ENCODE assay signal across 21 cellular contexts in the genomic region with DNA sequence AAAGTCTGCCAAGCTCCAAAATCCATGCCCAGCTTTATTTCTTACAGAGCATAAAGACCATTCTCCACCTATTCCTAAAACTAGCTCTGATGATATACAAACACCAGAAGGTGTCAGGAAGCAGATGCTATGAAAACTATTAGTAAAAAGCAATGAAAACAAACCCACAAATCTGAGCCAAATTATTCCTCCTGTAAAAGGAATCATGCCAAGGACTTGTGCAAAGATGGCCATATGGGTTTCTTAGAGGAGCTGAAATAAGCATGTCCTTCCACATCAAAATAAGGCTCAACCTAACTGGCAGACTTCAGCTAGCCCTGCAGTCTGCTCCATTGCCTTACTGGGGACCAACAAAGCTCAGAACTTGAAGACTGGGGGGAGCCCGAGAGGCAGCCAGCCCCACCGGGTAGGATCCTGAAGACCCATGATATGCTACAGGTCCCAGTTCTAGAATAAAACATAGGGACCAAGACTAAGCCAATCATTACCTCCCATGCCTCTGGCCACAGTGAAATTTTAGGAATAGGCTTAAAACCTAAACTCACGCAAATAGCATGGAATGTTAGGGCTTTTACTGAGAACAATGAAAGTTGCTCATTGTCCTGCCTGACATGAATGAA. TPM values are rescaled to one million over a fixed set of nuclear protein-coding genes. Genes with fewer than 3 reads are reported as not detected.
A peak's percentile ranks its signal among the peaks of the same experiment; 100 is the strongest.
DNase-seq lines count a peak whose midpoint lies in the region; ATAC-seq and TF ChIP-seq lines count a peak whose summit lies in the region.
"Had no signal": no experiment of that assay in that cellular context is flagged by ENCODE, and none has a peak within 500 bp of the region (broad histone marks: within the 10 kb centered on the region; RNA-seq: fewer than 3 reads in every experiment).

No MANE protein-coding gene starts in this region.

- no peak overlapping the region for H3K9ac ChIP-seq in Karpas-422 (ENCODE audit: low read length)

- H3K9me3 Mint-ChIP-seq in nephron progenitor cell = peaks cover 9% of the 10 kb centered on the region

- no peaks in the 10 kb centered on the region for H3K9me2 ChIP-seq in Karpas-422 (replicated peaks; ENCODE audit: insufficient read depth, low read length)

- no peak overlapping the region for H3K4me3 ChIP-seq in Karpas-422 (ENCODE audit: low read length)
- H3K4me3 ChIP-seq: MG63 had no signal

- POLR2A ChIA-PET in RWPE1 (lab: Yijun Ruan, JAX; ENCODE audit: low non-redundant PET) = no interaction called here

- H3K4me1 ChIP-seq in Karpas-422 (ENCODE audit: low read length) = no peaks in the 10 kb centered on the region

- H3K79me2 ChIP-seq in Karpas-422 (ENCODE audit: low read length) = no peaks in the 10 kb centered on the region

- TF ChIP-seq CTCF in nephron progenitor cell (IDR thresholded peaks at IDR 0.05) (no peak), RWPE1 (conservative IDR thresholded peaks at IDR 0.05; ENCODE audit: low read depth) (no peak)

- no peak overlapping the region for H3K27ac ChIP-seq in Karpas-422 (ENCODE audit: low read length)
- H3K27ac ChIP-seq in RWPE1 = no peak overlapping the region
- H3K27ac ChIP-seq: C4-2B had no signal

- peak; percentile 88 for DNase-seq in DMS 273 (lab: John Stamatoyannopoulos, UW; ENCODE audit: unreplicated experiment)
- peak; percentile 30 for DNase-seq in Karpas-422
- peak; percentile 74 for DNase-seq in cerebellum (ENCODE audit: low spot score)
- no peak for DNase-seq in nephron progenitor cell
- DNase-seq in NCI-H748 (lab: John Stamatoyannopoulos, UW; ENCODE audit: unreplicated experiment) = no peak
- no peak for DNase-seq in RWPE1 (ENCODE audit: low spot score)
- DNase-seq: Calu3; CD8-positive, alpha-beta memory T cell; DMS53; GF-D8; MG63; NCI-H1417 treated with DMSO at 0.1 percent for 48 hours; NCI-H1930; NCI-H345; NCI-H524 treated with DMSO at 0.1 percent for 48 hours; OCI-M1; SHP77 treated with DMSO at 0.1 percent for 48 hours had no signal

- H3K4me3 Mint-ChIP-seq in nephron progenitor cell = no peak overlapping the region
- H3K4me3 Mint-ChIP-seq: CD8-positive, alpha-beta memory T cell had no signal

- CTCF ChIA-PET in RWPE1 (lab: Yijun Ruan, JAX) = interaction anchor here (0.6 to 1.2 kb wide), 5 partner anchors 51 to 591 kb away, joined by 3 to 9 read pairs (median 4); no protein-coding TSS in a partner anchor

- H3K36me3 ChIP-seq in Karpas-422 (ENCODE audit: insufficient read depth, low read length) = no peaks in the 10 kb centered on the region
- H3K36me3 ChIP-seq: MG63 had no signal

- no peak for ATAC-seq in HG02678 (IDR thresholded peaks at IDR 0.05; ENCODE audit: unreplicated experiment)
- ATAC-seq: SK-N-SH treated with all-trans-retinoic acid at 6 μM for 48 hours had no signal

- peaks cover 2% of the 10 kb centered on the region for H3K4me1 Mint-ChIP-seq in nephron progenitor cell

- H3K9me3 ChIP-seq in Karpas-422 (ENCODE audit: low read length) = peaks cover under 1% of the 10 kb centered on the region; the same call in 1 of the 2 replicates

- H2AFZ ChIP-seq in Karpas-422 (ENCODE audit: low read length) = no peak overlapping the region

- H3K27me3 ChIP-seq in Karpas-422 (ENCODE audit: low read length) = peaks cover 4% of the 10 kb centered on the region; the same call in 1 of the 2 replicates

- no peaks in the 10 kb centered on the region for H3K36me3 Mint-ChIP-seq in nephron progenitor cell (ENCODE audit: low read depth)
- H3K36me3 Mint-ChIP-seq: CD8-positive, alpha-beta memory T cell had no signal

- H3K4me2 ChIP-seq in Karpas-422 (ENCODE audit: low read depth, low read length, poor library complexity, severe bottlenecking) = no peak overlapping the region

- H3K27me3 Mint-ChIP-seq in nephron progenitor cell (ENCODE audit: low read depth, poor library complexity) = peaks cover 33% of the 10 kb centered on the region

- peak overlapping the region; percentile 29 for H3K27ac Mint-ChIP-seq in nephron progenitor cell
- H3K27ac Mint-ChIP-seq: CD8-positive, alpha-beta memory T cell had no signal

- no peaks in the 10 kb centered on the region for H4K20me1 ChIP-seq in Karpas-422 (ENCODE audit: insufficient read depth, low read depth, low read length)

RNA-seq across cellular contexts. Expression of a gene that starts 42.8 kb away (rescaled TPM):
- not detected in 2 replicates for total RNA-seq in Karpas-422 (2014; rRNA removed; shearing (Covaris generic); ENCODE audit: low replicate concordance)
- not detected for total RNA-seq in cerebellum
- total RNA-seq: CD8-positive, alpha-beta memory T cell; LHCN-M2 had no signal

Comparison
In these comparisons a context has a peak if more than half of its experiments do, and no peak if none do; other contexts are left out.
1. DNase-seq: peak in DMS 273 (single experiment), Karpas-422 (single experiment) and cerebellum (single experiment); none in nephron progenitor cell (single experiment), NCI-H748 (single experiment) and RWPE1 (single experiment).